Comparison of ENCODE assay signal across 18 cellular contexts in genomic region chr14:97538749-97539388, GRCh38.
DNase-seq lines count a peak whose midpoint lies in the region; ATAC-seq and TF ChIP-seq lines count a peak whose summit lies in the region.
"Had no signal": no experiment of that assay in that cellular context is flagged by ENCODE, and none has a peak within 500 bp of the region (broad histone marks: within the 10 kb centered on the region; RNA-seq: fewer than 3 reads in every experiment).

No MANE protein-coding gene starts in this region.

- ATAC-seq in natural killer cell: peak; percentile 38 to 74 (median 44)
- no peak for ATAC-seq in GM18861 (IDR thresholded peaks at IDR 0.05; ENCODE audit: unreplicated experiment)
- ATAC-seq in sciatic nerve: no peak
- ATAC-seq: GM12878 had no signal

- H3K4me1 Mint-ChIP-seq in activated naive CD4-positive, alpha-beta T cell treated with anti-CD3 and anti-CD28 coated beads for 36 hours (ENCODE audit: low read depth): peaks cover 5% of the 10 kb centered on the region
- peaks cover 27 to 33% of the 10 kb centered on the region in 2 donors for H3K4me1 Mint-ChIP-seq in natural killer cell

- H3K36me3 Mint-ChIP-seq in activated naive CD4-positive, alpha-beta T cell treated with anti-CD3 and anti-CD28 coated beads for 36 hours (ENCODE audit: low read depth): no peaks in the 10 kb centered on the region
- H3K36me3 Mint-ChIP-seq in natural killer cell: no peaks in the 10 kb centered on the region

- intact Hi-C loops in activated naive CD4-positive, alpha-beta T cell treated with anti-CD3 and anti-CD28 coated beads for 36 hours (cut with micrococcal nuclease): no loop called here
- intact Hi-C loops in natural killer cell (cut with micrococcal nuclease): no loop called here
- intact Hi-C loops in sciatic nerve (cut with DNase I): no loop called here

- CTCF ChIA-PET in activated naive CD4-positive, alpha-beta T cell treated with anti-CD3 and anti-CD28 coated beads for 36 hours (lab: Charles Lee): no interaction called here

- no peak for TF ChIP-seq CTCF in natural killer cell (IDR thresholded peaks at IDR 0.05)

- no peaks in the 10 kb centered on the region for H3K27me3 Mint-ChIP-seq in activated naive CD4-positive, alpha-beta T cell treated with anti-CD3 and anti-CD28 coated beads for 36 hours (ENCODE audit: low read depth)
- peaks cover 7 to 12% of the 10 kb centered on the region in 2 donors for H3K27me3 Mint-ChIP-seq in natural killer cell (ENCODE audit: low read depth in 2 of 2)

- H3K9me3 Mint-ChIP-seq in activated naive CD4-positive, alpha-beta T cell treated with anti-CD3 and anti-CD28 coated beads for 36 hours: no peaks in the 10 kb centered on the region
- H3K9me3 Mint-ChIP-seq in natural killer cell: no peaks in the 10 kb centered on the region

- DNase-seq in activated naive CD4-positive, alpha-beta T cell treated with Interleukin-2 at 50 U/mL for 16 hours: peak; percentile 8
- no peak for DNase-seq in activated naive CD4-positive, alpha-beta T cell treated with anti-CD3 and anti-CD28 coated beads for 36 hours
- DNase-seq in caudate nucleus (lab: John Stamatoyannopoulos, UW) (peak in 43 of 61 donors; percentile 9 to 91 (median 42)), natural killer cell (no peak), OCI-M1 (lab: John Stamatoyannopoulos, UW) (no peak), medulla oblongata (ENCODE audit: extremely low spot score) (no peak), sciatic nerve (ENCODE audit: low spot score) (no peak)
- DNase-seq: 8988T; Caco-2; DMS153; EL; NCI-H1092 treated with DMSO at 0.1 percent for 48 hours; NCI-H146; NCI-H2029 treated with DMSO at 0.1 percent for 48 hours; NK-92 treated with Interleukin-12 subunit alpha and Interleukin-12 subunit beta, amount 100 ng/mL, for 24 hours; SHP77 treated with DMSO at 0.1 percent for 48 hours had no signal

- no peak overlapping the region for H3K27ac ChIP-seq in caudate nucleus (ENCODE audit: low read depth, low read length)

- H3K4me3 Mint-ChIP-seq in activated naive CD4-positive, alpha-beta T cell treated with anti-CD3 and anti-CD28 coated beads for 36 hours: no peak overlapping the region
- no peak overlapping the region for H3K4me3 Mint-ChIP-seq in natural killer cell

- H3K27ac Mint-ChIP-seq in activated naive CD4-positive, alpha-beta T cell treated with anti-CD3 and anti-CD28 coated beads for 36 hours: no peak overlapping the region
- no peak overlapping the region for H3K27ac Mint-ChIP-seq in natural killer cell

Comparison
In these comparisons a context has a peak if more than half of its experiments do, and no peak if none do; other contexts are left out.
1. DNase-seq: peak in activated naive CD4-positive, alpha-beta T cell treated with Interleukin-2 at 50 U/mL for 16 hours (single experiment) and caudate nucleus (43 of 61); none in activated naive CD4-positive, alpha-beta T cell treated with anti-CD3 and anti-CD28 coated beads for 36 hours (single experiment), natural killer cell (single experiment), OCI-M1 (single experiment), medulla oblongata (single experiment) and sciatic nerve (single experiment).
2. ATAC-seq: peak in natural killer cell (3 of 3); none in GM18861 (single experiment) and sciatic nerve (single experiment).